Comparison of ENCODE assay signal across 8 cellular contexts in genomic region chr17:68509151-68510057, GRCh38. TPM values are rescaled to one million over a fixed set of nuclear protein-coding genes. Genes with fewer than 3 reads are reported as not detected.
DNase-seq lines count a peak whose midpoint lies in the region; ATAC-seq and TF ChIP-seq lines count a peak whose summit lies in the region.

No MANE protein-coding gene starts in this region.

- ATAC-seq in HG03039 (IDR thresholded peaks at IDR 0.05; ENCODE audit: unreplicated experiment): no peak
- no peak for ATAC-seq in HG03342 (IDR thresholded peaks at IDR 0.05; ENCODE audit: unreplicated experiment)

- DNase-seq in GDM1 (lab: John Stamatoyannopoulos, UW) (peak; percentile 10), NCI-H446 treated with DMSO at 0.1 percent for 48 hours (lab: John Stamatoyannopoulos, UW) (peak; percentile 53), colonic mucosa (peak; percentile 58), GM19238 (ENCODE audit: insufficient read length, low spot score) (no peak)
- DNase-seq in stimulated activated CD4-positive, alpha-beta T cell treated with anti-CD3 and anti-CD28 coated beads, Interleukin-12 subunit alpha, Interleukin-12 subunit beta, amount 100 ng/mL, for 4 hours: no peak

- peaks cover 4% of the 10 kb centered on the region for H3K27me3 Mint-ChIP-seq in nephron (ENCODE audit: low read depth)

- no peak overlapping the region for H3K27ac ChIP-seq in colonic mucosa

- peak overlapping the region; percentile 70 to 72 (median 70) for H3K4me3 Mint-ChIP-seq in nephron

- H3K4me3 ChIP-seq in colonic mucosa: no peak overlapping the region

- H3K9me3 ChIP-seq in colonic mucosa: no peaks in the 10 kb centered on the region

- H3K4me1 ChIP-seq in colonic mucosa: peaks cover 4% of the 10 kb centered on the region

- TF ChIP-seq CTCF in colonic mucosa (IDR thresholded peaks at IDR 0.05): no peak
- TF ChIP-seq CTCF in nephron (IDR thresholded peaks at IDR 0.05; ENCODE audit: unreplicated experiment in 3 of 3): no peak

- peak overlapping the region in 1 of 2 donors; percentile 61 for H3K9ac ChIP-seq in colonic mucosa (ENCODE audit: low read depth in 2 of 2, low read length in 2 of 2)

- H3K27ac Mint-ChIP-seq in nephron: peak overlapping the region; percentile 99 to 100 (median 99)

- H3K4me1 Mint-ChIP-seq in nephron: peaks cover 34% of the 10 kb centered on the region

- intact Hi-C loops in colonic mucosa (cut with DNase I): no loop called here

- no peaks in the 10 kb centered on the region for H3K27me3 ChIP-seq in colonic mucosa

- no peaks in the 10 kb centered on the region for H3K9me3 Mint-ChIP-seq in nephron

- H3K36me3 ChIP-seq in colonic mucosa: no peaks in the 10 kb centered on the region

- no peaks in the 10 kb centered on the region for H3K36me3 Mint-ChIP-seq in nephron (ENCODE audit: low read depth)

RNA-seq across cellular contexts. Expression of gene PRKAR1A, which starts 2.8 kb away (rescaled TPM):
- 100 to 1,000 TPM; 133 to 168 TPM for total RNA-seq in colonic mucosa

RNA-seq across cellular contexts. Expression of gene WIPI1, which starts 52.1 kb away (rescaled TPM):
- 10 to 100 TPM; 77.1 to 79.1 TPM for total RNA-seq in colonic mucosa

Comparison
In these comparisons a context has a peak if more than half of its experiments do, and no peak if none do; other contexts are left out.
1. DNase-seq: peak in GDM1 (single experiment), NCI-H446 treated with DMSO at 0.1 percent for 48 hours (single experiment) and colonic mucosa (single experiment); none in stimulated activated CD4-positive, alpha-beta T cell treated with anti-CD3 and anti-CD28 coated beads, Interleukin-12 subunit alpha, Interleukin-12 subunit beta, amount 100 ng/mL, for 4 hours (single experiment) and GM19238 (single experiment).